ENCODE assay signal across 23 cellular contexts in genomic region chr4:10740227-10740626, GRCh38. TPM values are rescaled to one million over a fixed set of nuclear protein-coding genes. Genes with fewer than 3 reads are reported as not detected.
"Had no signal": no experiment of that assay in that cellular context is flagged by ENCODE, and none has a peak within 500 bp of the region (broad histone marks: within the 10 kb centered on the region; RNA-seq: fewer than 3 reads in every experiment).

No MANE protein-coding gene starts in this region.

- H3K36me3 ChIP-seq: MG63, SJCRH30 had no signal

- DNase-seq: Karpas-422, KBM-7, MG63, NCI-H1092, NCI-H1105 treated with DMSO at 0.1 percent for 48 hours, NCI-H1417 treated with DMSO at 0.1 percent for 48 hours, NCI-H146, NCI-H1694 treated with DMSO at 0.1 percent for 48 hours, NCI-H1930, NCI-H2081, NCI-H2107, NCI-H2227 treated with DMSO at 0.1 percent for 48 hours, NCI-H524 treated with DMSO at 0.1 percent for 48 hours, NCI-H69, NCI-H774, PC-3, SHP77, SJCRH30 had no signal

- H3K4me1 ChIP-seq: SJCRH30 had no signal

- H3K27ac ChIP-seq: RWPE1, SJCRH30 had no signal

- H3K9me3 ChIP-seq: MG63, SJCRH30 had no signal

- H3K4me3 ChIP-seq: MG63, SJCRH30 had no signal

- ATAC-seq: Panc1, PC-3, SK-N-SH treated with all-trans-retinoic acid at 6 μM for 48 hours had no signal

- H3K27me3 ChIP-seq: MG63 had no signal

RNA-seq across cellular contexts. Expression of gene CLNK, which starts 55.7 kb away (rescaled TPM):
- total RNA-seq: HT-29, NCI-H460, PC-3, SJCRH30 had no signal
